Comparison of ENCODE assay signal across 8 cellular contexts in genomic region chr16:4517812-4518211, GRCh38. TPM values are rescaled to one million over a fixed set of nuclear protein-coding genes. Genes with fewer than 3 reads are reported as not detected.
A peak's percentile ranks its signal among the peaks of the same experiment; 100 is the strongest.
DNase-seq lines count a peak whose midpoint lies in the region; ATAC-seq and TF ChIP-seq lines count a peak whose summit lies in the region.

No MANE protein-coding gene starts in this region.

- no peaks in the 10 kb centered on the region for H3K4me1 ChIP-seq in HEK293 (ENCODE audit: control insufficient read depth, insufficient read depth, low read length)

- no peak for ATAC-seq in HG02678 (IDR thresholded peaks at IDR 0.05; ENCODE audit: unreplicated experiment)

- H3K36me3 ChIP-seq in BJ (ENCODE audit: control insufficient read depth, insufficient read depth, low read length): peaks cover 6% of the 10 kb centered on the region
- peaks cover 0 to 33% of the 10 kb centered on the region in 2 experiments; a peak in 2 of 3 replicates for H3K36me3 ChIP-seq in HEK293 (ENCODE audit: control insufficient read depth in 2 of 2, insufficient read depth in 1 of 2, low read length in 2 of 2)

- peaks cover 44% of the 10 kb centered on the region for H3K4me1 Mint-ChIP-seq in stimulated activated naive CD8-positive, alpha-beta T cell treated with anti-CD3 and anti-CD28 coated beads, Interleukin-15, Interleukin-2, amounts not matched to agents 100 ng/mL and 50 ng/mL, for 24 hours (ENCODE audit: low read depth)

- H3K9me3 Mint-ChIP-seq in stimulated activated naive CD8-positive, alpha-beta T cell treated with anti-CD3 and anti-CD28 coated beads, Interleukin-15, Interleukin-2, amounts not matched to agents 100 ng/mL and 50 ng/mL, for 24 hours: no peaks in the 10 kb centered on the region

- no peak overlapping the region for H3K4me3 ChIP-seq in BJ (ENCODE audit: low read depth, low read length)
- H3K4me3 ChIP-seq in HEK293 (ENCODE audit: low read depth, low read length): no peak overlapping the region

- no peak overlapping the region for H3K27ac ChIP-seq in HEK293 (ENCODE audit: extremely low read depth, low read depth, low read length)

- no peaks in the 10 kb centered on the region for H3K9me3 ChIP-seq in HEK293 (ENCODE audit: control insufficient read depth, insufficient read depth, low read depth, low read length)

- POLR2A ChIA-PET in BJ (lab: Charles Lee) (no interaction called here), HEK293 (lab: Yijun Ruan, JAX) (no interaction called here)

- H3K27ac Mint-ChIP-seq in stimulated activated naive CD8-positive, alpha-beta T cell treated with anti-CD3 and anti-CD28 coated beads, Interleukin-15, Interleukin-2, amounts not matched to agents 100 ng/mL and 50 ng/mL, for 24 hours: peak overlapping the region; percentile 49

- CTCF ChIA-PET in BJ (lab: Yijun Ruan, JAX) (interaction anchor here (0.8 to 6.1 kb wide), 10 partner anchors 8 to 68 kb away, joined by 3 to 52 read pairs (median 4); partner anchors contain the start of gene CDIP1), HEK293 (lab: Yijun Ruan, JAX) (interaction anchor here (0.5 to 2.6 kb wide), 24 partner anchors 11 to 681 kb away, joined by 3 to 28 read pairs (median 4); partner anchors contain the start of gene C16orf96)

- no peaks in the 10 kb centered on the region for H3K27me3 Mint-ChIP-seq in stimulated activated naive CD8-positive, alpha-beta T cell treated with anti-CD3 and anti-CD28 coated beads, Interleukin-15, Interleukin-2, amounts not matched to agents 100 ng/mL and 50 ng/mL, for 24 hours

- no peak overlapping the region for H3K4me3 Mint-ChIP-seq in stimulated activated naive CD8-positive, alpha-beta T cell treated with anti-CD3 and anti-CD28 coated beads, Interleukin-15, Interleukin-2, amounts not matched to agents 100 ng/mL and 50 ng/mL, for 24 hours

- H3K36me3 Mint-ChIP-seq in stimulated activated naive CD8-positive, alpha-beta T cell treated with anti-CD3 and anti-CD28 coated beads, Interleukin-15, Interleukin-2, amounts not matched to agents 100 ng/mL and 50 ng/mL, for 24 hours (ENCODE audit: low read depth): peaks cover 7% of the 10 kb centered on the region

- DNase-seq in BJ (ENCODE audit: low read depth) (no peak), SHP77 treated with DMSO at 0.1 percent for 48 hours (lab: John Stamatoyannopoulos, UW) (peak; percentile 40), glomerular visceral epithelial cell (ENCODE audit: extremely low spot score) (peak; percentile 45), DMS153 treated with DMSO at 0.1 percent for 48 hours (lab: John Stamatoyannopoulos, UW; ENCODE audit: unreplicated experiment) (no peak)
- no peak for DNase-seq in stimulated activated CD4-positive, alpha-beta T cell treated with anti-CD3 and anti-CD28 coated beads, Interleukin-4, amount 100 ng/mL, for 1 hour

- no peaks in the 10 kb centered on the region for H3K27me3 ChIP-seq in BJ (ENCODE audit: control insufficient read depth, insufficient read depth, low read length)

- TF ChIP-seq CTCF in BJ (IDR thresholded peaks at IDR 0.05; ENCODE audit: insufficient read depth, low read depth, low read length) (peak; percentile 63), HEK293 (tag by site-specific recombination; IDR thresholded peaks at IDR 0.05) (peak; percentile 74)

TF ChIP-seq in HEK293, 187 proteins besides CTCF, POLR2A, EP300 and RAD21:
- TF ChIP-seq ZNF654 (tag by site-specific recombination; IDR thresholded peaks at IDR 0.05; ENCODE audit: low read depth) (peak; percentile 79), ZEB2 (tag by site-specific recombination; IDR thresholded peaks at IDR 0.05) (peak; percentile 42; the same call in 1 of the 2 replicates), ZBTB17 (tag by site-specific recombination; IDR thresholded peaks at IDR 0.05) (peak; percentile 82), ZNF133 (tag by site-specific recombination; IDR thresholded peaks at IDR 0.05) (no peak), ZNF600 (tag by site-specific recombination; IDR thresholded peaks at IDR 0.05) (peak; percentile 80), ZNF302 (tag by site-specific recombination; IDR thresholded peaks at IDR 0.05; ENCODE audit: low read depth) (no peak), ZXDB (tag by site-specific recombination; IDR thresholded peaks at IDR 0.05) (no peak), IKZF3 (tag by site-specific recombination; IDR thresholded peaks at IDR 0.05) (peak; percentile 37; the same call in 1 of the 2 replicates), ZNF10 (tag by site-specific recombination; IDR thresholded peaks at IDR 0.05) (peak; percentile 94), ZNF701 (tag by site-specific recombination; IDR thresholded peaks at IDR 0.05) (no peak), ZNF560 (tag by site-specific recombination; IDR thresholded peaks at IDR 0.05; ENCODE audit: borderline replicate concordance) (no peak), OSR2 (tag by site-specific recombination; IDR thresholded peaks at IDR 0.05) (no peak), ZNF121 (tag by site-specific recombination; IDR thresholded peaks at IDR 0.05) (no peak), ZSCAN4 (tag by site-specific recombination; IDR thresholded peaks at IDR 0.05) (peak; percentile 42), ZNF366 (tag by site-specific recombination; conservative IDR thresholded peaks at IDR 0.05) (no peak), RBAK (tag by site-specific recombination; IDR thresholded peaks at IDR 0.05) (no peak), ZBTB48 (tag by site-specific recombination; IDR thresholded peaks at IDR 0.05) (no peak)
- TF ChIP-seq, protein P1, sequence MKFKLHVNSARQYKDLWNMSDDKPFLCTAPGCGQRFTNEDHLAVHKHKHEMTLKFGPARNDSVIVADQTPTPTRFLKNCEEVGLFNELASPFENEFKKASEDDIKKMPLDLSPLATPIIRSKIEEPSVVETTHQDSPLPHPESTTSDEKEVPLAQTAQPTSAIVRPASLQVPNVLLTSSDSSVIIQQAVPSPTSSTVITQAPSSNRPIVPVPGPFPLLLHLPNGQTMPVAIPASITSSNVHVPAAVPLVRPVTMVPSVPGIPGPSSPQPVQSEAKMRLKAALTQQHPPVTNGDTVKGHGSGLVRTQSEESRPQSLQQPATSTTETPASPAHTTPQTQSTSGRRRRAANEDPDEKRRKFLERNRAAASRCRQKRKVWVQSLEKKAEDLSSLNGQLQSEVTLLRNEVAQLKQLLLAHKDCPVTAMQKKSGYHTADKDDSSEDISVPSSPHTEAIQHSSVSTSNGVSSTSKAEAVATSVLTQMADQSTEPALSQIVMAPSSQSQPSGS (tag by site-specific recombination; IDR thresholded peaks at IDR 0.05; ENCODE audit: low read depth): no peak
- TF ChIP-seq, protein P2, sequence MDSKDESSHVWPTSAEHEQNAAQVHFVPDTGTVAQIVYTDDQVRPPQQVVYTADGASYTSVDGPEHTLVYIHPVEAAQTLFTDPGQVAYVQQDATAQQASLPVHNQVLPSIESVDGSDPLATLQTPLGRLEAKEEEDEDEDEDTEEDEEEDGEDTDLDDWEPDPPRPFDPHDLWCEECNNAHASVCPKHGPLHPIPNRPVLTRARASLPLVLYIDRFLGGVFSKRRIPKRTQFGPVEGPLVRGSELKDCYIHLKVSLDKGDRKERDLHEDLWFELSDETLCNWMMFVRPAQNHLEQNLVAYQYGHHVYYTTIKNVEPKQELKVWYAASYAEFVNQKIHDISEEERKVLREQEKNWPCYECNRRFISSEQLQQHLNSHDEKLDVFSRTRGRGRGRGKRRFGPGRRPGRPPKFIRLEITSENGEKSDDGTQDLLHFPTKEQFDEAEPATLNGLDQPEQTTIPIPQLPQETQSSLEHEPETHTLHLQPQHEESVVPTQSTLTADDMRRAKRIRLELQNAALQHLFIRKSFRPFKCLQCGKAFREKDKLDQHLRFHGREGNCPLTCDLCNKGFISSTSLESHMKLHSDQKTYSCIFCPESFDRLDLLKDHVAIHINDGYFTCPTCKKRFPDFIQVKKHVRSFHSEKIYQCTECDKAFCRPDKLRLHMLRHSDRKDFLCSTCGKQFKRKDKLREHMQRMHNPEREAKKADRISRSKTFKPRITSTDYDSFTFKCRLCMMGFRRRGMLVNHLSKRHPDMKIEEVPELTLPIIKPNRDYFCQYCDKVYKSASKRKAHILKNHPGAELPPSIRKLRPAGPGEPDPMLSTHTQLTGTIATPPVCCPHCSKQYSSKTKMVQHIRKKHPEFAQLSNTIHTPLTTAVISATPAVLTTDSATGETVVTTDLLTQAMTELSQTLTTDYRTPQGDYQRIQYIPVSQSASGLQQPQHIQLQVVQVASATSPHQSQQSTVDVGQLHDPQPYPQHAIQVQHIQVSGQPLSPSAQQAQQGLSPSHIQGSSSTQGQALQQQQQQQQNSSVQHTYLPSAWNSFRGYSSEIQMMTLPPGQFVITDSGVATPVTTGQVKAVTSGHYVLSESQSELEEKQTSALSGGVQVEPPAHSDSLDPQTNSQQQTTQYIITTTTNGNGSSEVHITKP (tag by site-specific recombination; IDR thresholded peaks at IDR 0.05): 0 out of 2 replicates have a peak, but pooled peaks have one; percentile 38

RNA-seq across cellular contexts. Expression of gene CDIP1, which starts 20.8 kb away (rescaled TPM):
- polyA plus RNA-seq in BJ (2011; rRNA removed): 8.4 and 15.2 TPM in 2 replicates
- 5.6 and 6.9 TPM in 2 replicates for polyA minus RNA-seq in BJ (2011; rRNA and poly(A)+ RNA removed)

RNA-seq across cellular contexts. Expression of gene C16orf96, which starts 38.3 kb away (rescaled TPM):
- not detected in 2 replicates for polyA plus RNA-seq in BJ (2011; rRNA removed)
- not detected in 2 replicates for polyA minus RNA-seq in BJ (2011; rRNA and poly(A)+ RNA removed)

RNA-seq across cellular contexts. Expression of gene HMOX2, which starts 41.6 kb away (rescaled TPM):
- 43.5 and 59.5 TPM in 2 replicates for polyA plus RNA-seq in BJ (2011; rRNA removed)
- polyA minus RNA-seq in BJ (2011; rRNA and poly(A)+ RNA removed): 22.5 and 31.5 TPM in 2 replicates

RNA-seq across cellular contexts. Expression of gene NMRAL1, which starts 43.4 kb away (rescaled TPM):
- polyA plus RNA-seq in BJ (2011; rRNA removed): 47.4 and 78.0 TPM in 2 replicates
- polyA minus RNA-seq in BJ (2011; rRNA and poly(A)+ RNA removed): 37.5 and 57.0 TPM in 2 replicates

Comparison
In these comparisons a context has a peak if more than half of its experiments do, and no peak if none do; other contexts are left out.
1. DNase-seq: peak in SHP77 treated with DMSO at 0.1 percent for 48 hours (single experiment) and glomerular visceral epithelial cell (single experiment); none in BJ (single experiment), DMS153 treated with DMSO at 0.1 percent for 48 hours (single experiment) and stimulated activated CD4-positive, alpha-beta T cell treated with anti-CD3 and anti-CD28 coated beads, Interleukin-4, amount 100 ng/mL, for 1 hour (single experiment).